9 cellular contexts compared by ENCODE assay signal in genomic region chr13:50531917-50532899, GRCh38.
DNase-seq lines count a peak whose midpoint lies in the region; ATAC-seq, FAIRE-seq and TF ChIP-seq lines count a peak whose summit lies in the region.
"Had no signal": no experiment of that assay in that cellular context is flagged by ENCODE, and none has a peak within 500 bp of the region (broad histone marks: within the 10 kb centered on the region; RNA-seq: fewer than 3 reads in every experiment).

No MANE protein-coding gene starts in this region.

- H3K4me2 ChIP-seq in SK-N-SH (no peak overlapping the region), keratinocyte (ENCODE audit: control insufficient read depth, extremely low read depth, insufficient read depth, low read depth, low read length) (no peak overlapping the region)

- H3K36me3 ChIP-seq in SK-N-SH (replicated peaks in 1 of 2; ENCODE audit: control insufficient read depth in 1 of 2, insufficient read depth in 2 of 2, low read length in 1 of 2), result no peaks in the 10 kb centered on the region
- H3K36me3 ChIP-seq in keratinocyte (ENCODE audit: control insufficient read depth in 2 of 2, extremely low read depth in 1 of 2, insufficient read depth in 2 of 2, low read length in 2 of 2), result no peaks in the 10 kb centered on the region
- H3K36me3 ChIP-seq: SJCRH30 had no signal

- dilution Hi-C loops in keratinocyte (cut with MboI; ENCODE audit: extremely low pct_ligation_motif_present, low sequenced_read_pairs), result no loop called here

- no peak overlapping the region for H3K9ac ChIP-seq in SK-N-SH
- no peak overlapping the region for H3K9ac ChIP-seq in keratinocyte (ENCODE audit: control insufficient read depth, extremely low read depth, insufficient read depth, low read length)

- H3K79me2 ChIP-seq in SK-N-SH (ENCODE audit: insufficient read depth), result no peaks in the 10 kb centered on the region
- no peaks in the 10 kb centered on the region for H3K79me2 ChIP-seq in keratinocyte (ENCODE audit: control insufficient read depth, insufficient read depth, low read length)

- POLR2A ChIA-PET in SK-N-SH (lab: Yijun Ruan, JAX), result no interaction called here

- no peak for FAIRE-seq in keratinocyte (lab: Jason Lieb, UNC)

- peak; percentile 27 for TF ChIP-seq CTCF in GM12864 (IDR thresholded peaks at IDR 0.05; ENCODE audit: low read depth, low read length, missing control alignments)
- TF ChIP-seq CTCF in SK-N-SH (IDR thresholded peaks at IDR 0.05), result peak; percentile 66
- TF ChIP-seq CTCF in keratinocyte (optimal IDR thresholded peaks at IDR 0.05 in 1 of 3, IDR thresholded peaks at IDR 0.05 in 1 of 3, conservative IDR thresholded peaks at IDR 0.05 in 1 of 3; ENCODE audit: extremely low read depth in 1 of 3, insufficient read depth in 2 of 3, low read length in 3 of 3), result peak in 2 of 3 experiments; percentile 30 to 46

- no peaks in the 10 kb centered on the region for H3F3A ChIP-seq in SK-N-SH (replicated peaks; ENCODE audit: insufficient read depth)

- no peaks in the 10 kb centered on the region for H3K9me1 ChIP-seq in keratinocyte (ENCODE audit: control insufficient read depth, extremely low read depth, insufficient read depth, low read length)

- no peaks in the 10 kb centered on the region for H3K9me2 ChIP-seq in SK-N-SH

- H3K4me3 ChIP-seq in GM12864 (ENCODE audit: low read depth, low read length) (no peak overlapping the region), SK-N-SH (ENCODE audit: low read depth in 2 of 2, low read length in 1 of 2) (no peak overlapping the region), keratinocyte (ENCODE audit: control insufficient read depth in 2 of 3, extremely low read depth in 1 of 3, insufficient read depth in 2 of 3, low read depth in 1 of 3, low read length in 3 of 3) (no peak overlapping the region)
- H3K4me3 ChIP-seq: SJCRH30 had no signal

- CTCF ChIA-PET in SK-N-SH (lab: Yijun Ruan, JAX), result interaction anchor here (0.6 to 3.8 kb wide), 8 partner anchors 11 to 556 kb away, joined by 3 to 14 read pairs (median 4); partner anchors contain the start of gene TRIM13

- no peak overlapping the region for H3K27ac ChIP-seq in SK-N-SH (ENCODE audit: low read depth in 2 of 2, low read length in 1 of 2)
- H3K27ac ChIP-seq in keratinocyte (ENCODE audit: control insufficient read depth, insufficient read depth, low read length), result no peak overlapping the region
- H3K27ac ChIP-seq: SJCRH30 had no signal

- ATAC-seq in GM18909 (IDR thresholded peaks at IDR 0.05; ENCODE audit: poor library complexity, unreplicated experiment) (no peak), GM18907 (IDR thresholded peaks at IDR 0.05; ENCODE audit: unreplicated experiment) (no peak)

- WGBS in SK-N-SH (ENCODE audit: low lambda C conversion rate), result 78% methylated on average over 5 of the region's 5 CpGs

- no peaks in the 10 kb centered on the region for H3K27me3 ChIP-seq in SK-N-SH (ENCODE audit: insufficient read depth)
- H3K27me3 ChIP-seq in keratinocyte (ENCODE audit: control insufficient read depth, extremely low read depth, insufficient read depth, low read length), result no peaks in the 10 kb centered on the region
- H3K27me3 ChIP-seq: SJCRH30 had no signal

- H4K20me1 ChIP-seq in SK-N-SH (ENCODE audit: insufficient read depth) (no peaks in the 10 kb centered on the region), keratinocyte (ENCODE audit: control insufficient read depth, extremely low read depth, insufficient read depth, low read length) (no peaks in the 10 kb centered on the region)

- H2AFZ ChIP-seq in SK-N-SH (ENCODE audit: low read depth) (no peak overlapping the region), keratinocyte (ENCODE audit: control insufficient read depth, low read length) (no peak overlapping the region)

- peaks cover 10% of the 10 kb centered on the region for H3K9me3 ChIP-seq in SK-N-SH
- no peaks in the 10 kb centered on the region for H3K9me3 ChIP-seq in keratinocyte (ENCODE audit: control insufficient read depth, low read depth, low read length)

- TF ChIP-seq EP300 in SK-N-SH (IDR thresholded peaks at IDR 0.05; ENCODE audit: borderline replicate concordance in 1 of 2, low read depth in 1 of 2, low read length in 1 of 2), result no peak

- H3K4me1 ChIP-seq in SK-N-SH (ENCODE audit: control insufficient read depth in 1 of 2, insufficient read depth in 2 of 2, low read depth in 1 of 2, low read length in 1 of 2) (peaks cover 10 to 18% of the 10 kb centered on the region in 2 experiments; a peak in 3 of 4 replicates), keratinocyte (ENCODE audit: control insufficient read depth, extremely low read depth, insufficient read depth, low read length) (peaks cover 23% of the 10 kb centered on the region)

- TF ChIP-seq RAD21 in SK-N-SH (IDR thresholded peaks at IDR 0.05; ENCODE audit: low read length), result peak; percentile 68

- DNase-seq in A172 (ENCODE audit: low spot score) (peak; percentile 42), GM12864 (ENCODE audit: low read depth) (no peak), SK-N-SH (peak; percentile 17), keratinocyte (ENCODE audit: low read depth, low spot score) (no peak), AG08395 (ENCODE audit: low spot score) (no peak), T-helper 2 cell (no peak)

TF ChIP-seq in SK-N-SH, 30 proteins besides CTCF, POLR2A, EP300 and RAD21:
- no peak for TF ChIP-seq REST (IDR thresholded peaks at IDR 0.05; ENCODE audit: low read depth, low read length)
- peak; percentile 53 for TF ChIP-seq SMC3 (IDR thresholded peaks at IDR 0.05; ENCODE audit: low read depth, low read length)
TF ChIP-seq in SK-N-SH: peak in this region for 1.

Comparison
In these comparisons a context has a peak if more than half of its experiments do, and no peak if none do; other contexts are left out.
1. DNase-seq: peak in A172 (single experiment) and SK-N-SH (single experiment); none in GM12864 (single experiment), keratinocyte (single experiment), AG08395 (single experiment) and T-helper 2 cell (0 of 5).
2. Peak in every context shown above with its lines, with median percentiles within 50 percentile points of each other: CTCF ChIP-seq.